ENCODE assay signal across 1 cellular context in the genomic region with DNA sequence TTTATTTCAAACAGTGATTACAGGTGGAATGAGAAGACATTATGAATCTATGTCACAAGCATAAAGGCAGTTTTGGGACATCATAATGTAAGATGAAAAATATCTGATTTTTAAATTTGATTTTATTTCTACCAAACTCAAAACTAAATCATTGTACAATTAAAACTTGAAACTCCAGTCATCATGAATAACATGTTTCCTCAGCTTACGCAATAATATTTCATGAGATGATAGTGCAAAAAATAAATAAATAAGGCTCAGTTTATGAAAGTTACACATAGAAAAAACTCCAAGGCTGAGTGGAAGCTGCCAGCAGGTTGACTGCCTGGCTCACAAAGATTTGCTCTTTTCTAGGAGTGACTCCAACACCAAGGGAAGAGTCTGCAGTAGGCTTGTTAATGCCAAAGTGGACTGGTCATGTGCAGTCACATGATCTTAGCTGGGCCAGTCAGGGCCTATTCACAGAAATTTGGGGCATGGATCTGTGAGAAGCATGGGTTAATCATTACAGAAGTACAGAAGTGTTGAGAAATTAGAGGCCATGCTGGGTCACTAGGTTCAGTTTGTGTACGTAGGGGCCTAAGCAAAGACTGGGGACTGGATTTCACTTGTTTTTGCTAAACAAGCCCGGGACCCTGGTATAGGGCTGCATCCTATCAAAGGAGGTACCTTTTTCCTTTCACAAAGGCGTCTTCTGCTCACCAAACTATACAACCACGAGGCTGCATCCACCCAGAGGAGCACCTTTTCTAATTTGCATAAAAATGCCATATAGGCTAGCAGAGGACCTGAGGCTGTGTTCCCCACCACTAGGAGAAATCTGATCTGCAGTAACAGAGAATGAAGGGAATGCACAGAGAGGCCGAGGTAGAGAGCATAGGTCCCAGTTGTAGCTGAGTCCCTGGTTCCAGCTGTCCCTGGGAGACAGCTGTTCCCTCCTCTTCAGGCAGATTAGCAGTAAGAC.
TF ChIP-seq lines count a peak whose summit lies in the region.

No MANE protein-coding gene starts in this region.

TF ChIP-seq in HepG2, 621 proteins besides CTCF, POLR2A, EP300 and RAD21 (continued from another document and continues in another):
- TF ChIP-seq CREB1 (IDR thresholded peaks at IDR 0.05) (peak; percentile 55; the same call in 1 of the 2 replicates), CREB1 (CRISPR knock-in tag; IDR thresholded peaks at IDR 0.05) (peak; percentile 54), PAXIP1 (CRISPR knock-in tag; conservative IDR thresholded peaks at IDR 0.05) (peak; percentile 98), HOXA5 (CRISPR knock-in tag; IDR thresholded peaks at IDR 0.05) (peak; percentile 69; the same call in 1 of the 2 replicates), RXRB (CRISPR knock-in tag; IDR thresholded peaks at IDR 0.05; ENCODE audit: borderline replicate concordance) (peak; percentile 97), ZNF264 (CRISPR knock-in tag; IDR thresholded peaks at IDR 0.05) (0 out of 2 replicates have a peak, but pooled peaks have one; percentile 51), SIX4 (CRISPR knock-in tag; IDR thresholded peaks at IDR 0.05) (peak; percentile 33; the same call in 1 of the 2 replicates), TEAD3 (CRISPR knock-in tag; optimal IDR thresholded peaks at IDR 0.05; ENCODE audit: borderline replicate concordance) (peak; percentile 56), SP140L (CRISPR knock-in tag; IDR thresholded peaks at IDR 0.05; ENCODE audit: borderline replicate concordance) (peak; percentile 23; the same call in 1 of the 2 replicates), ZNF260 (CRISPR knock-in tag; IDR thresholded peaks at IDR 0.05; ENCODE audit: borderline replicate concordance, low read depth) (no peak), ATF3 (CRISPR knock-in tag; IDR thresholded peaks at IDR 0.05) (no peak), ZNF30 (CRISPR knock-in tag; IDR thresholded peaks at IDR 0.05) (no peak), RFX3 (CRISPR knock-in tag; IDR thresholded peaks at IDR 0.05) (0 out of 2 replicates have a peak, but pooled peaks have one; percentile 15), ATF7-NPFF (CRISPR knock-in tag; IDR thresholded peaks at IDR 0.05; ENCODE audit: low read depth) (no peak), ZNF230 (CRISPR knock-in tag; IDR thresholded peaks at IDR 0.05) (no peak), CEBPZ (IDR thresholded peaks at IDR 0.05; ENCODE audit: low read length) (no peak), ZBTB7B (CRISPR knock-in tag; IDR thresholded peaks at IDR 0.05) (no peak), LCORL (IDR thresholded peaks at IDR 0.05) (peak; percentile 92), LCORL (CRISPR knock-in tag; IDR thresholded peaks at IDR 0.05) (peak; percentile 91), ZNF570 (CRISPR knock-in tag; IDR thresholded peaks at IDR 0.05; ENCODE audit: borderline replicate concordance) (no peak), ARID5B (CRISPR knock-in tag; IDR thresholded peaks at IDR 0.05) (peak; percentile 92), XBP1 (CRISPR knock-in tag; IDR thresholded peaks at IDR 0.05) (no peak), RFXAP (CRISPR knock-in tag; IDR thresholded peaks at IDR 0.05; ENCODE audit: borderline replicate concordance) (0 out of 2 replicates have a peak, but pooled peaks have one; percentile 47), CBX1 (IDR thresholded peaks at IDR 0.05; ENCODE audit: low read depth) (peak; percentile 70), KAT8 (CRISPR knock-in tag; IDR thresholded peaks at IDR 0.05) (peak; percentile 74), HHEX (CRISPR knock-in tag; IDR thresholded peaks at IDR 0.05) (peak; percentile 19; the same call in 1 of the 2 replicates), HINFP (CRISPR knock-in tag; IDR thresholded peaks at IDR 0.05; ENCODE audit: low read depth) (no peak), TCF7L2 (IDR thresholded peaks at IDR 0.05; ENCODE audit: low read depth, low read length) (no peak), BCL3 (CRISPR knock-in tag; IDR thresholded peaks at IDR 0.05) (0 out of 2 replicates have a peak, but pooled peaks have one; percentile 21), ZNF441 (CRISPR knock-in tag; IDR thresholded peaks at IDR 0.05; ENCODE audit: borderline replicate concordance) (no peak), ARHGAP35 (CRISPR knock-in tag; IDR thresholded peaks at IDR 0.05; ENCODE audit: borderline replicate concordance) (no peak), ZNF33B (CRISPR knock-in tag; IDR thresholded peaks at IDR 0.05) (0 out of 2 replicates have a peak, but pooled peaks have one; percentile 50), TARDBP (CRISPR knock-in tag; IDR thresholded peaks at IDR 0.05) (peak; percentile 70), RCOR2 (CRISPR knock-in tag; IDR thresholded peaks at IDR 0.05) (0 out of 2 replicates have a peak, but pooled peaks have one; percentile 17), SIX1 (CRISPR knock-in tag; IDR thresholded peaks at IDR 0.05; ENCODE audit: borderline replicate concordance) (peak; percentile 89), ARID2 (CRISPR knock-in tag; IDR thresholded peaks at IDR 0.05; ENCODE audit: borderline replicate concordance) (0 out of 2 replicates have a peak, but pooled peaks have one; percentile 34), ZSCAN9 (CRISPR knock-in tag; IDR thresholded peaks at IDR 0.05; ENCODE audit: borderline replicate concordance) (no peak), BCL6 (CRISPR knock-in tag; IDR thresholded peaks at IDR 0.05) (peak; percentile 80)
- TF ChIP-seq, protein P1, sequence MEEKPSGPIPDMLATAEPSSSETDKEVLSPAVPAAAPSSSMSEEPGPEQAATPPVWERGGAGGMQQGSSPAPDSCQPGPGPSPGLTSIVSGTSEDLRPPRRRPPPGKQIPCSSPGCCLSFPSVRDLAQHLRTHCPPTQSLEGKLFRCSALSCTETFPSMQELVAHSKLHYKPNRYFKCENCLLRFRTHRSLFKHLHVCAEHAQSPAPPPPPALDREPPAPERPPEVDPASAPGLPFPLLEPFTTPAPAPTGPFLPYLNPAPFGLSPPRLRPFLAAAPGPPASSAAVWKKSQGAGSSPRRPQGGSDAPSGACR (CRISPR knock-in tag; IDR thresholded peaks at IDR 0.05): no peak
- TF ChIP-seq, protein P2, sequence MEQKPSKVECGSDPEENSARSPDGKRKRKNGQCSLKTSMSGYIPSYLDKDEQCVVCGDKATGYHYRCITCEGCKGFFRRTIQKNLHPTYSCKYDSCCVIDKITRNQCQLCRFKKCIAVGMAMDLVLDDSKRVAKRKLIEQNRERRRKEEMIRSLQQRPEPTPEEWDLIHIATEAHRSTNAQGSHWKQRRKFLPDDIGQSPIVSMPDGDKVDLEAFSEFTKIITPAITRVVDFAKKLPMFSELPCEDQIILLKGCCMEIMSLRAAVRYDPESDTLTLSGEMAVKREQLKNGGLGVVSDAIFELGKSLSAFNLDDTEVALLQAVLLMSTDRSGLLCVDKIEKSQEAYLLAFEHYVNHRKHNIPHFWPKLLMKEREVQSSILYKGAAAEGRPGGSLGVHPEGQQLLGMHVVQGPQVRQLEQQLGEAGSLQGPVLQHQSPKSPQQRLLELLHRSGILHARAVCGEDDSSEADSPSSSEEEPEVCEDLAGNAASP (CRISPR knock-in tag; IDR thresholded peaks at IDR 0.05; ENCODE audit: borderline replicate concordance): peak; percentile 99
- TF ChIP-seq, protein P3, sequence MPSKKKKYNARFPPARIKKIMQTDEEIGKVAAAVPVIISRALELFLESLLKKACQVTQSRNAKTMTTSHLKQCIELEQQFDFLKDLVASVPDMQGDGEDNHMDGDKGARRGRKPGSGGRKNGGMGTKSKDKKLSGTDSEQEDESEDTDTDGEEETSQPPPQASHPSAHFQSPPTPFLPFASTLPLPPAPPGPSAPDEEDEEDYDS (CRISPR knock-in tag; IDR thresholded peaks at IDR 0.05): peak; percentile 49; the same call in 1 of the 2 replicates
